Comparison of ENCODE assay signal across 8 cellular contexts in genomic region chr3:58568572-58569286, GRCh38. TPM values are rescaled to one million over a fixed set of nuclear protein-coding genes. Genes with fewer than 3 reads are reported as not detected.
DNase-seq lines count a peak whose midpoint lies in the region; ATAC-seq and TF ChIP-seq lines count a peak whose summit lies in the region.

No MANE protein-coding gene starts in this region.

- H3K4me2 ChIP-seq in GM23248 (ENCODE audit: unreplicated experiment), result no peak overlapping the region

- no peaks in the 10 kb centered on the region for H3K9me2 ChIP-seq in GM23248 (ENCODE audit: insufficient read depth)

- H3K4me3 Mint-ChIP-seq in CD14-positive monocyte, result no peak overlapping the region
- no peak overlapping the region for H3K4me3 Mint-ChIP-seq in activated CD4-positive, alpha-beta memory T cell treated with anti-CD3 and anti-CD28 coated beads for 36 hours

- H3K27me3 Mint-ChIP-seq in CD14-positive monocyte (ENCODE audit: low read depth in 3 of 3), result peaks cover 1 to 4% (median 2%) of the 10 kb centered on the region in 3 donors
- H3K27me3 Mint-ChIP-seq in activated CD4-positive, alpha-beta memory T cell treated with anti-CD3 and anti-CD28 coated beads for 36 hours, result no peaks in the 10 kb centered on the region

- H3K36me3 ChIP-seq in GM23248 (ENCODE audit: low read depth), result no peaks in the 10 kb centered on the region

- no peaks in the 10 kb centered on the region for H3K36me3 Mint-ChIP-seq in CD14-positive monocyte
- H3K36me3 Mint-ChIP-seq in activated CD4-positive, alpha-beta memory T cell treated with anti-CD3 and anti-CD28 coated beads for 36 hours, result no peaks in the 10 kb centered on the region

- peaks cover 0 to 6% (median 2%) of the 10 kb centered on the region in 7 donors for H3K9me3 Mint-ChIP-seq in CD14-positive monocyte
- no peaks in the 10 kb centered on the region for H3K9me3 Mint-ChIP-seq in activated CD4-positive, alpha-beta memory T cell treated with anti-CD3 and anti-CD28 coated beads for 36 hours

- CTCF ChIA-PET in activated CD4-positive, alpha-beta memory T cell treated with anti-CD3 and anti-CD28 coated beads for 36 hours (lab: Charles Lee), result interaction anchor here (0.6 to 10.9 kb wide), 23 partner anchors 8 to 490 kb away, joined by 3 to 223 read pairs (median 4); partner anchors contain the start of genes HTD2, KCTD6 and RPP14

- no peak overlapping the region for H3K27ac Mint-ChIP-seq in CD14-positive monocyte
- H3K27ac Mint-ChIP-seq in activated CD4-positive, alpha-beta memory T cell treated with anti-CD3 and anti-CD28 coated beads for 36 hours, result no peak overlapping the region

- H4K20me1 ChIP-seq in GM23248 (ENCODE audit: insufficient read depth), result no peaks in the 10 kb centered on the region

- TF ChIP-seq CTCF in CD14-positive monocyte (IDR thresholded peaks at IDR 0.05), result peak; percentile 97

- no peak overlapping the region for H2AFZ ChIP-seq in GM23248

- H3K4me3 ChIP-seq in GM23248, result no peak overlapping the region

- peaks cover 19% of the 10 kb centered on the region for H3K4me1 ChIP-seq in GM23248 (ENCODE audit: insufficient read depth)

- no peak for ATAC-seq in HG03432 (IDR thresholded peaks at IDR 0.05; ENCODE audit: unreplicated experiment)

- H3K9me3 ChIP-seq in GM23248 (ENCODE audit: low read depth), result no peaks in the 10 kb centered on the region

- no peaks in the 10 kb centered on the region for H3K79me2 ChIP-seq in GM23248 (ENCODE audit: insufficient read depth)

- in situ Hi-C loops in GM23248 (cut with MboI), result no loop called here

- no peak overlapping the region for H3K27ac ChIP-seq in GM23248

- intact Hi-C loops in CD14-positive monocyte (cut with micrococcal nuclease), result no loop called here
- intact Hi-C loops in activated CD4-positive, alpha-beta memory T cell treated with anti-CD3 and anti-CD28 coated beads for 36 hours (cut with micrococcal nuclease), result loop anchor here (1.0 to 2.0 kb wide), 2 partner anchors 16 to 62 kb away; no protein-coding TSS in a partner anchor

- no peaks in the 10 kb centered on the region for H3K27me3 ChIP-seq in GM23248 (replicated peaks; ENCODE audit: insufficient read depth)

- 25 to 29% methylated on average over 17 of the region's 17 CpGs for WGBS in GM23248 (ENCODE audit: low coverage in 1 of 2, low lambda C conversion rate in 2 of 2, missing lambda C conversion rate in 2 of 2), 2 experiments

- no peak overlapping the region for H3K9ac ChIP-seq in GM23248

- DNase-seq in CD14-positive monocyte (ENCODE audit: low spot score) (no peak), GM23248 (peak; percentile 68), NCI-H345 treated with DMSO at 0.1 percent for 48 hours (lab: John Stamatoyannopoulos, UW; ENCODE audit: unreplicated experiment) (peak; percentile 35), ecto neural progenitor cell (ENCODE audit: low spot score) (peak; percentile 89), lung microvascular endothelial cell (ENCODE audit: low read depth in 2 of 2) (peak; percentile 76 to 83)
- peak; percentile 86 for DNase-seq in activated CD4-positive, alpha-beta memory T cell treated with anti-CD3 and anti-CD28 coated beads for 36 hours
- peak; percentile 57 for DNase-seq in stimulated activated CD8-positive, alpha-beta memory T cell treated with anti-CD3 and anti-CD28 coated beads, Interleukin-15, amount 100 ng/mL, for 1 hour (ENCODE audit: low read depth)

- H3F3A ChIP-seq in GM23248 (ENCODE audit: insufficient read depth), result 0 out of 2 replicates have a peak, but pooled peaks cover 15% of the 10 kb centered on the region

- POLR2A ChIA-PET in activated CD4-positive, alpha-beta memory T cell treated with anti-CD3 and anti-CD28 coated beads for 36 hours (lab: Charles Lee), result no interaction called here

- peaks cover 6% of the 10 kb centered on the region for H3K4me1 Mint-ChIP-seq in CD14-positive monocyte
- H3K4me1 Mint-ChIP-seq in activated CD4-positive, alpha-beta memory T cell treated with anti-CD3 and anti-CD28 coated beads for 36 hours (ENCODE audit: low read depth), result peaks cover 4% of the 10 kb centered on the region

RNA-seq across cellular contexts. Expression of gene FAM107A, which starts 8.5 kb away (rescaled TPM):
- not detected for polyA plus RNA-seq in CD14-positive monocyte
- 0.22 TPM in 1 of 2 replicates, not detected in the other for total RNA-seq in GM23248 (2014; rRNA removed; shearing (Covaris generic))
- polyA plus RNA-seq in GM23248 (2016; fragmentation: Nextera tagmentation; extraction: Ambion mirVana), result 0.09 and 0.13 TPM in 2 replicates
- not detected for total RNA-seq in activated CD4-positive, alpha-beta memory T cell treated with anti-CD3 and anti-CD28 coated beads for 36 hours
- total RNA-seq in lung microvascular endothelial cell, result 0.20 and 2.2 TPM in 2 replicates

RNA-seq across cellular contexts. Expression of gene ACOX2, which starts 31.7 kb away (rescaled TPM):
- polyA plus RNA-seq in CD14-positive monocyte (1 to 10 TPM; 2.4 to 2.5 TPM), GM23248 (2016; fragmentation: Nextera tagmentation; extraction: Ambion mirVana) (19.9 and 23.6 TPM in 2 replicates)
- 7.5 and 9.7 TPM in 2 replicates for total RNA-seq in GM23248 (2014; rRNA removed; shearing (Covaris generic))
- total RNA-seq in activated CD4-positive, alpha-beta memory T cell treated with anti-CD3 and anti-CD28 coated beads for 36 hours, result not detected
- 0.44 and 0.60 TPM in 2 replicates for total RNA-seq in lung microvascular endothelial cell
